In genomic region chr14:54685286-54685845, GRCh38 we compare ENCODE assay signal across 14 cellular contexts.
DNase-seq lines count a peak whose midpoint lies in the region; ATAC-seq and TF ChIP-seq lines count a peak whose summit lies in the region.
"Had no signal": no experiment of that assay in that cellular context is flagged by ENCODE, and none has a peak within 500 bp of the region (broad histone marks: within the 10 kb centered on the region; RNA-seq: fewer than 3 reads in every experiment).

No MANE protein-coding gene starts in this region.

- intact Hi-C loops in left ventricle myocardium inferior (cut with micrococcal nuclease) (no loop called here), Right ventricle myocardium superior (cut with DNase I) (no loop called here), prostate gland (cut with DNase I) (no loop called here), aorta (cut with DNase I) (loop anchor here in 1 of 2 donors (5.0 kb wide), 2 partner anchors 33 to 118 kb away; partner anchors contain the start of gene SAMD4A), posterior vena cava (cut with DNase I) (loop anchor here (5.0 to 10.0 kb wide), 5 partner anchors 33 to 118 kb away; partner anchors contain the start of gene SAMD4A (in 1 of the 2))

- H3K4me1 ChIP-seq in left ventricle myocardium inferior, result peaks cover 99% of the 10 kb centered on the region
- H3K4me1 ChIP-seq in prostate gland (replicated peaks), result no peaks in the 10 kb centered on the region
- peaks cover 8 to 19% of the 10 kb centered on the region in 2 donors for H3K4me1 ChIP-seq in aorta (ENCODE audit: control insufficient read depth in 1 of 2, insufficient read depth in 2 of 2, low read length in 2 of 2)

- H3K36me3 ChIP-seq in left ventricle myocardium inferior, result no peaks in the 10 kb centered on the region
- H3K36me3 ChIP-seq in prostate gland, result no peaks in the 10 kb centered on the region
- H3K36me3 ChIP-seq in aorta (ENCODE audit: control insufficient read depth in 1 of 2, insufficient read depth in 2 of 2, low read length in 1 of 2), result no peaks in the 10 kb centered on the region

- DNase-seq in left ventricle myocardium inferior (no peak), Right ventricle myocardium superior (no peak), prostate gland (ENCODE audit: low spot score) (no peak), aorta (no peak), posterior vena cava (ENCODE audit: low spot score) (no peak)
- no peak for DNase-seq in effector memory CD8-positive, alpha-beta T cell
- DNase-seq in effector CD4-positive, alpha-beta T cell, result no peak
- DNase-seq: nephron progenitor cell; stimulated activated CD4-positive, alpha-beta T cell treated with anti-CD3 and anti-CD28 coated beads, Interleukin-1b, Interleukin-23, amount 100 ng/mL, for 48 hours; stimulated activated naive CD4-positive, alpha-beta T cell treated with Interleukin-2 at 50 U/mL for 16 hours; T-helper 9 cell had no signal

- H3K27ac ChIP-seq in left ventricle myocardium inferior (replicated peaks) (peak overlapping the region; percentile 94), prostate gland (peak overlapping the region; percentile 74 to 75), aorta (ENCODE audit: low read depth in 1 of 2, low read length in 2 of 2) (peak overlapping the region; percentile 97 to 100)

- H3K36me3 Mint-ChIP-seq in effector memory CD8-positive, alpha-beta T cell (ENCODE audit: insufficient read depth), result no peaks in the 10 kb centered on the region
- H3K36me3 Mint-ChIP-seq in activated T-helper 17 cell treated with anti-CD3 and anti-CD28 coated beads, Interleukin-2, amount 50 U/mL, for 72 hours (ENCODE audit: low read depth), result no peaks in the 10 kb centered on the region
- H3K36me3 Mint-ChIP-seq: immature natural killer cell had no signal

- H3K4me1 Mint-ChIP-seq in effector memory CD8-positive, alpha-beta T cell (ENCODE audit: low read depth in 2 of 2), result peaks cover 0 to 12% of the 10 kb centered on the region in 2 donors
- H3K4me1 Mint-ChIP-seq in activated T-helper 17 cell treated with anti-CD3 and anti-CD28 coated beads, Interleukin-2, amount 50 U/mL, for 72 hours, result peaks cover 7% of the 10 kb centered on the region

- no peak overlapping the region for H3K4me3 Mint-ChIP-seq in effector memory CD8-positive, alpha-beta T cell
- no peak overlapping the region for H3K4me3 Mint-ChIP-seq in activated T-helper 17 cell treated with anti-CD3 and anti-CD28 coated beads, Interleukin-2, amount 50 U/mL, for 72 hours
- H3K4me3 Mint-ChIP-seq: immature natural killer cell, nephron progenitor cell had no signal

- WGBS in prostate gland, result 93% methylated on average over 4 of the region's 4 CpGs
- WGBS in aorta, 2 donors, result 78 to 80% methylated on average over 4 of the region's 4 CpGs

- no peaks in the 10 kb centered on the region for H3K9me3 Mint-ChIP-seq in effector memory CD8-positive, alpha-beta T cell
- H3K9me3 Mint-ChIP-seq in activated T-helper 17 cell treated with anti-CD3 and anti-CD28 coated beads, Interleukin-2, amount 50 U/mL, for 72 hours, result no peaks in the 10 kb centered on the region
- H3K9me3 Mint-ChIP-seq: nephron progenitor cell had no signal

- no peak overlapping the region for H3K4me3 ChIP-seq in left ventricle myocardium inferior
- H3K4me3 ChIP-seq in prostate gland, result no peak overlapping the region
- H3K4me3 ChIP-seq in aorta (ENCODE audit: low read length in 2 of 2), result no peak overlapping the region

- ATAC-seq in Right ventricle myocardium superior (ENCODE audit: poor library complexity) (no peak), aorta (ENCODE audit: low FRiP score) (no peak)
- ATAC-seq in effector memory CD8-positive, alpha-beta T cell (replicated peaks), result peak; percentile 31
- no peak for ATAC-seq in activated T-helper 17 cell treated with anti-CD3 and anti-CD28 coated beads, Interleukin-2, amount 50 U/mL, for 72 hours (replicated peaks)
- ATAC-seq: esophagus mucosa had no signal

- peaks cover 73 to 89% of the 10 kb centered on the region in 2 donors for H3K27me3 Mint-ChIP-seq in effector memory CD8-positive, alpha-beta T cell
- peaks cover 8% of the 10 kb centered on the region for H3K27me3 Mint-ChIP-seq in activated T-helper 17 cell treated with anti-CD3 and anti-CD28 coated beads, Interleukin-2, amount 50 U/mL, for 72 hours

- H3K27ac Mint-ChIP-seq in effector memory CD8-positive, alpha-beta T cell, result no peak overlapping the region
- H3K27ac Mint-ChIP-seq in activated T-helper 17 cell treated with anti-CD3 and anti-CD28 coated beads, Interleukin-2, amount 50 U/mL, for 72 hours, result no peak overlapping the region
- H3K27ac Mint-ChIP-seq: immature natural killer cell, nephron progenitor cell had no signal

- H3K27me3 ChIP-seq in left ventricle myocardium inferior (ENCODE audit: low read depth) (no peaks in the 10 kb centered on the region), prostate gland (replicated peaks; ENCODE audit: insufficient read depth) (no peaks in the 10 kb centered on the region), aorta (ENCODE audit: control insufficient read depth in 1 of 2, insufficient read depth in 2 of 2, low read length in 1 of 2) (no peaks in the 10 kb centered on the region)

- H3K9me3 ChIP-seq in left ventricle myocardium inferior (replicated peaks), result no peaks in the 10 kb centered on the region
- no peaks in the 10 kb centered on the region for H3K9me3 ChIP-seq in prostate gland
- H3K9me3 ChIP-seq in aorta (ENCODE audit: control insufficient read depth, low read length), result no peaks in the 10 kb centered on the region

- TF ChIP-seq CTCF in left ventricle myocardium inferior (IDR thresholded peaks at IDR 0.05; ENCODE audit: borderline replicate concordance) (no peak), prostate gland (IDR thresholded peaks at IDR 0.05) (no peak)

- no peak for TF ChIP-seq POLR2A in prostate gland (IDR thresholded peaks at IDR 0.05)

Comparison
In these comparisons a context has a peak if more than half of its experiments do, and no peak if none do; other contexts are left out.
1. intact Hi-C loops: an anchor here in posterior vena cava (5.0 to 10.0 kb wide); none called in left ventricle myocardium inferior, Right ventricle myocardium superior and prostate gland.